ENCODE assay signal across 8 cellular contexts in genomic region chr15:23877502-23878412, GRCh38.
DNase-seq lines count a peak whose midpoint lies in the region; ATAC-seq, FAIRE-seq and TF ChIP-seq lines count a peak whose summit lies in the region.

No MANE protein-coding gene starts in this region.

- in situ Hi-C loops in T47D (cut with HindIII; ENCODE audit: low pct_unique_long_range_greater_than_20kb, low sequenced_read_pairs) = no loop called here
- in situ Hi-C loops in astrocyte of the spinal cord (cut with HindIII; ENCODE audit: low sequenced_read_pairs) = no loop called here

- POLR2A ChIA-PET in MCF 10A (lab: Yijun Ruan, JAX) = no interaction called here

- H3K4me1 ChIP-seq in kidney (ENCODE audit: control insufficient read depth in 1 of 2, insufficient read depth in 1 of 2, low read depth in 1 of 2, low read length in 2 of 2) = no peaks in the 10 kb centered on the region

- H3K36me3 ChIP-seq in kidney (ENCODE audit: control insufficient read depth in 1 of 2, insufficient read depth in 2 of 2, low read length in 2 of 2) = no peaks in the 10 kb centered on the region

- H3K36me3 Mint-ChIP-seq in MCF 10A (ENCODE audit: insufficient read depth, unreplicated experiment) = peaks cover 6% of the 10 kb centered on the region

- CTCF ChIA-PET in MCF 10A (lab: Yijun Ruan, JAX) = interaction anchor here (0.6 kb wide), 3 partner anchors 9 to 391 kb away, joined by 3 read pairs; no protein-coding TSS in a partner anchor

- FAIRE-seq in kidney (lab: Jason Lieb, UNC) = no peak

- no peak overlapping the region for H3K27ac ChIP-seq in kidney (ENCODE audit: low read depth in 2 of 2, low read length in 2 of 2)

- H3K9me3 ChIP-seq in kidney (ENCODE audit: control insufficient read depth in 1 of 2, low read length in 2 of 2) = no peaks in the 10 kb centered on the region

- no peaks in the 10 kb centered on the region for H3K4me1 Mint-ChIP-seq in MCF 10A (ENCODE audit: insufficient read depth, unreplicated experiment)

- H3K4me3 ChIP-seq in astrocyte of the spinal cord (ENCODE audit: low read depth, low read length) (no peak overlapping the region), kidney (ENCODE audit: low read length in 2 of 2) (no peak overlapping the region)

- peak; percentile 46 for ATAC-seq in stimulated activated naive CD8-positive, alpha-beta T cell treated with anti-CD3 and anti-CD28 coated beads, Interleukin-15, Interleukin-2, amounts not matched to agents 100 U/mL and 50 U/mL, for 24 hours
- no peak for ATAC-seq in GM21737 (IDR thresholded peaks at IDR 0.05; ENCODE audit: unreplicated experiment)

- H3K27ac Mint-ChIP-seq in MCF 10A (ENCODE audit: low read depth, unreplicated experiment) = no peak overlapping the region

- H3K9ac ChIP-seq in kidney (ENCODE audit: low read length in 2 of 2) = no peak overlapping the region

- DNase-seq in T47D (ENCODE audit: low read depth in 1 of 2, low spot score in 1 of 2) (peak; percentile 38 to 86), MCF 10A (ENCODE audit: unreplicated experiment) (no peak), NCI-H2227 (lab: John Stamatoyannopoulos, UW; ENCODE audit: unreplicated experiment) (peak; percentile 88), astrocyte of the spinal cord (ENCODE audit: low read depth, low spot score) (no peak), kidney (peak; percentile 73)
- peak; percentile 56 for DNase-seq in stimulated activated naive CD8-positive, alpha-beta T cell treated with anti-CD3 and anti-CD28 coated beads, Interleukin-15, Interleukin-2, amounts not matched to agents 100 U/mL and 50 U/mL, for 24 hours
- DNase-seq in stimulated activated naive CD4-positive, alpha-beta T cell treated with Interleukin-2 at 50 U/mL for 16 hours (lab: John Stamatoyannopoulos, UW) = no peak

- intact Hi-C loops in MCF 10A (cut with micrococcal nuclease) = no loop called here
- intact Hi-C loops in kidney (cut with DNase I) = no loop called here

- H3K27me3 Mint-ChIP-seq in MCF 10A (ENCODE audit: insufficient read depth, unreplicated experiment) = no peaks in the 10 kb centered on the region

- H3K4me3 Mint-ChIP-seq in MCF 10A (ENCODE audit: unreplicated experiment) = no peak overlapping the region

- BruUV-seq in MCF 10A (replicated peaks; lab: Mats Ljungman, UMichigan) = no TSS peak

- TF ChIP-seq CTCF in MCF 10A (IDR thresholded peaks at IDR 0.05; ENCODE audit: unreplicated experiment) = no peak
- peak; percentile 51 for TF ChIP-seq CTCF in astrocyte of the spinal cord (IDR thresholded peaks at IDR 0.05; ENCODE audit: low read depth, low read length)
- TF ChIP-seq CTCF in kidney (IDR thresholded peaks at IDR 0.05; ENCODE audit: borderline replicate concordance, extremely low read depth, insufficient read depth) = peak; percentile 50

- peaks cover 8% of the 10 kb centered on the region for H3K9me3 Mint-ChIP-seq in MCF 10A (ENCODE audit: unreplicated experiment)

Comparison
In these comparisons a context has a peak if more than half of its experiments do, and no peak if none do; other contexts are left out.
1. DNase-seq: peak in T47D (2 of 2), NCI-H2227 (single experiment), kidney (single experiment) and stimulated activated naive CD8-positive, alpha-beta T cell treated with anti-CD3 and anti-CD28 coated beads, Interleukin-15, Interleukin-2, amounts not matched to agents 100 U/mL and 50 U/mL, for 24 hours (single experiment); none in MCF 10A (single experiment), astrocyte of the spinal cord (single experiment) and stimulated activated naive CD4-positive, alpha-beta T cell treated with Interleukin-2 at 50 U/mL for 16 hours (single experiment).